ENCODE assay signal across 1 cellular context in genomic region chr14:81525129-81525528, GRCh38.
TF ChIP-seq lines count a peak whose summit lies in the region.

No MANE protein-coding gene starts in this region.

TF ChIP-seq in HepG2, 621 proteins besides CTCF, POLR2A, EP300 and RAD21 (continued from another document):
- TF ChIP-seq ZNF503 (CRISPR knock-in tag; IDR thresholded peaks at IDR 0.05) (no peak), THRA (CRISPR knock-in tag; IDR thresholded peaks at IDR 0.05; ENCODE audit: borderline replicate concordance) (peak; percentile 44; the same call in 1 of the 2 replicates), ZNF543 (CRISPR knock-in tag; IDR thresholded peaks at IDR 0.05) (no peak)
